29 cellular contexts compared by ENCODE assay signal in genomic region chr16:74922150-74923138, GRCh38.
DNase-seq lines count a peak whose midpoint lies in the region; ATAC-seq, FAIRE-seq and TF ChIP-seq lines count a peak whose summit lies in the region.
"Had no signal": no experiment of that assay in that cellular context is flagged by ENCODE, and none has a peak within 500 bp of the region (broad histone marks: within the 10 kb centered on the region; RNA-seq: fewer than 3 reads in every experiment).

No MANE protein-coding gene starts in this region.

- TF ChIP-seq POLR2A in GM12878 (IDR thresholded peaks at IDR 0.05; ENCODE audit: low read depth, low read length) (no peak), HepG2 (IDR thresholded peaks at IDR 0.05; ENCODE audit: insufficient read depth in 1 of 2, low read depth in 2 of 2, low read length in 2 of 2) (no peak), prostate gland (IDR thresholded peaks at IDR 0.05) (no peak)

- no peaks in the 10 kb centered on the region for H3K9me3 ChIP-seq in OCI-LY7 (ENCODE audit: low read length)
- no peaks in the 10 kb centered on the region for H3K9me3 ChIP-seq in GM12878 (replicated peaks; ENCODE audit: control insufficient read depth, insufficient read depth, low read length)
- H3K9me3 ChIP-seq in HepG2 (ENCODE audit: low read length): no peaks in the 10 kb centered on the region
- no peaks in the 10 kb centered on the region for H3K9me3 ChIP-seq in prostate gland
- H3K9me3 ChIP-seq: psoas muscle, upper lobe of left lung had no signal

- no peak overlapping the region for H3K27ac Mint-ChIP-seq in activated CD8-positive, alpha-beta memory T cell treated with anti-CD3 and anti-CD28 coated beads, Interleukin-2, amount 10 ng/mL, durations not matched to agents 7 days and 5 days
- H3K27ac Mint-ChIP-seq in naive thymus-derived CD8-positive, alpha-beta T cell: peak overlapping the region in 1 of 10 donors; percentile 33

- no peaks in the 10 kb centered on the region for H3K79me2 ChIP-seq in OCI-LY7 (ENCODE audit: insufficient read depth, low read depth, low read length)
- no peaks in the 10 kb centered on the region for H3K79me2 ChIP-seq in GM12878 (ENCODE audit: control insufficient read depth, insufficient read depth, low read length)
- peaks cover 7% of the 10 kb centered on the region for H3K79me2 ChIP-seq in HepG2 (ENCODE audit: insufficient read depth, low read length)

- RAD21 ChIA-PET in GM12878 (lab: Charles Lee; ENCODE audit: unreplicated experiment): interaction anchor here (1.0 kb wide), 1 partner anchor 59 kb away, joined by 4 read pairs; no protein-coding TSS in a partner anchor

- CTCF ChIA-PET in OCI-LY7 (lab: Charles Lee; ENCODE audit: unreplicated experiment): no interaction called here
- CTCF ChIA-PET in GM12878 (lab: Yijun Ruan, JAX): no interaction called here
- CTCF ChIA-PET in HepG2 (lab: Yijun Ruan, JAX; ENCODE audit: low intra/inter-chr PET ratio, low total read pairs): no interaction called here
- CTCF ChIA-PET in activated CD8-positive, alpha-beta memory T cell treated with anti-CD3 and anti-CD28 coated beads, Interleukin-2, amount 10 ng/mL, durations not matched to agents 7 days and 5 days (lab: Charles Lee): no interaction called here

- H3K4me2 ChIP-seq in OCI-LY7 (ENCODE audit: low read length) (no peak overlapping the region), GM12878 (ENCODE audit: control insufficient read depth, insufficient read depth) (no peak overlapping the region), HepG2 (ENCODE audit: low read depth, low read length) (peak overlapping the region; percentile 39; the same call in 1 of the 2 replicates)
- H3K4me2 ChIP-seq: KMS-11 had no signal

- TF ChIP-seq EP300 in GM12878 (IDR thresholded peaks at IDR 0.05; ENCODE audit: borderline replicate concordance in 1 of 2, control insufficient read depth in 1 of 2, low read depth in 2 of 2, low read length in 2 of 2) (no peak), HepG2 (IDR thresholded peaks at IDR 0.05; ENCODE audit: low read depth in 2 of 2, low read length in 2 of 2) (peak in 1 of 2 experiments; percentile 53; a peak in 1 of 4 replicates), HepG2 (CRISPR knock-in tag; IDR thresholded peaks at IDR 0.05; ENCODE audit: borderline replicate concordance) (no peak)

- peaks cover 37% of the 10 kb centered on the region for H3K36me3 Mint-ChIP-seq in activated CD8-positive, alpha-beta memory T cell treated with anti-CD3 and anti-CD28 coated beads, Interleukin-2, amount 10 ng/mL, durations not matched to agents 7 days and 5 days
- peaks cover 23 to 88% (median 50%) of the 10 kb centered on the region in 3 donors for H3K36me3 Mint-ChIP-seq in naive thymus-derived CD8-positive, alpha-beta T cell

- SMC1A ChIA-PET in GM12878 (lab: Charles Lee; ENCODE audit: uncharacterized antibody, unreplicated experiment): no interaction called here

- TF ChIP-seq RAD21 in GM12878 (IDR thresholded peaks at IDR 0.05; ENCODE audit: insufficient read depth, low read depth, low read length) (no peak), HepG2 (CRISPR knock-in tag; IDR thresholded peaks at IDR 0.05) (peak; percentile 26; the same call in 1 of the 2 replicates)

- ATAC-seq in GM12878 (no peak), HepG2 (peak; percentile 76)
- ATAC-seq in activated CD8-positive, alpha-beta memory T cell treated with anti-CD3 and anti-CD28 coated beads, Interleukin-2, amount 10 ng/mL, durations not matched to agents 7 days and 5 days: no peak
- no peak for ATAC-seq in naive thymus-derived CD8-positive, alpha-beta T cell
- ATAC-seq: activated naive CD4-positive, alpha-beta T cell treated with anti-CD3 and anti-CD28 coated beads, Interleukin-2, amount 50 U/mL, for 72 hours; effector memory CD8-positive, alpha-beta T cell; psoas muscle had no signal

- no peaks in the 10 kb centered on the region for H3K27me3 ChIP-seq in GM12878 (replicated peaks in 1 of 2; ENCODE audit: control insufficient read depth in 2 of 2, insufficient read depth in 2 of 2, low read length in 1 of 2)
- H3K27me3 ChIP-seq in HepG2 (ENCODE audit: control insufficient read depth in 1 of 2, insufficient read depth in 2 of 2, low read length in 2 of 2): no peaks in the 10 kb centered on the region
- no peaks in the 10 kb centered on the region for H3K27me3 ChIP-seq in prostate gland (replicated peaks; ENCODE audit: insufficient read depth)
- H3K27me3 ChIP-seq: upper lobe of left lung had no signal

- H3K4me3 Mint-ChIP-seq in activated CD8-positive, alpha-beta memory T cell treated with anti-CD3 and anti-CD28 coated beads, Interleukin-2, amount 10 ng/mL, durations not matched to agents 7 days and 5 days: no peak overlapping the region
- H3K4me3 Mint-ChIP-seq in naive thymus-derived CD8-positive, alpha-beta T cell: no peak overlapping the region
- H3K4me3 Mint-ChIP-seq: effector memory CD8-positive, alpha-beta T cell had no signal

- DNase-seq in OCI-LY7 (ENCODE audit: low spot score) (no peak), GM12878 (ENCODE audit: low read depth, low spot score) (no peak), HepG2 (ENCODE audit: low spot score) (peak; percentile 63), prostate gland (ENCODE audit: low spot score) (peak; percentile 58), GOT3 (lab: John Stamatoyannopoulos, UW) (no peak), HuH-7.5 (ENCODE audit: low spot score) (no peak)
- DNase-seq in activated CD8-positive, alpha-beta memory T cell treated with anti-CD3 and anti-CD28 coated beads, Interleukin-2, amount 10 ng/mL, durations not matched to agents 7 days and 5 days: no peak
- no peak for DNase-seq in naive thymus-derived CD8-positive, alpha-beta T cell
- DNase-seq: activated CD4-positive, alpha-beta T cell treated with anti-CD3 and anti-CD28 coated beads for 4 hours; activated effector memory CD4-positive, alpha-beta T cell treated with Interleukin-2 at 50 U/mL for 16 hours; activated T-cell treated with anti-CD3 and anti-CD28 coated beads, Interleukin-2, amount 50 U/mL, for 1 hour; effector memory CD8-positive, alpha-beta T cell; kidney; mesendoderm; NCI-H1417; NCI-H2029; NCI-H524 treated with DMSO at 0.1 percent for 48 hours; psoas muscle; stimulated activated CD4-positive, alpha-beta T cell treated with anti-CD3 and anti-CD28 coated beads, Interleukin-15, amount 100 ng/mL, for 24 hours; stimulated activated CD4-positive, alpha-beta T cell treated with anti-CD3 and anti-CD28 coated beads, Interleukin-4, amount 100 ng/mL, for 4 hours; SW 1271; T-helper 9 cell; WERI-Rb-1 had no signal

- POLR2A ChIA-PET in OCI-LY7 (lab: Charles Lee) (no interaction called here), GM12878 (lab: Charles Lee) (no interaction called here), HepG2 (lab: Yijun Ruan, JAX) (interaction anchor here (0.7 to 1.4 kb wide), 2 partner anchors 63 to 1431 kb away, joined by 3 to 4 read pairs; partner anchors contain the start of gene WDR59)
- POLR2A ChIA-PET in naive thymus-derived CD8-positive, alpha-beta T cell (lab: Charles Lee): interaction anchor here (0.6 kb wide), 1 partner anchor 8 kb away, joined by 4 read pairs; no protein-coding TSS in a partner anchor

- H3K27ac ChIP-seq in OCI-LY7 (ENCODE audit: low read depth, low read length, poor library complexity, severe bottlenecking) (no peak overlapping the region), GM12878 (ENCODE audit: control insufficient read depth, insufficient read depth) (no peak overlapping the region), HepG2 (ENCODE audit: extremely low read length, insufficient read depth, low read length) (peak overlapping the region; percentile 53), prostate gland (peak overlapping the region; percentile 41 to 49)
- H3K27ac ChIP-seq: coronary artery, KMS-11, psoas muscle, WERI-Rb-1 had no signal

- no peaks in the 10 kb centered on the region for H3K4me1 ChIP-seq in OCI-LY7 (ENCODE audit: insufficient read depth, low read length, poor library complexity, severe bottlenecking)
- no peaks in the 10 kb centered on the region for H3K4me1 ChIP-seq in GM12878 (ENCODE audit: control insufficient read depth, insufficient read depth, low read length)
- H3K4me1 ChIP-seq in HepG2 (ENCODE audit: insufficient read depth, low read length): peaks cover 69% of the 10 kb centered on the region
- no peaks in the 10 kb centered on the region for H3K4me1 ChIP-seq in prostate gland (replicated peaks)
- H3K4me1 ChIP-seq: psoas muscle had no signal

- H4K20me1 ChIP-seq in OCI-LY7 (ENCODE audit: insufficient read depth, low read length): no peaks in the 10 kb centered on the region
- H4K20me1 ChIP-seq in GM12878 (ENCODE audit: control insufficient read depth, insufficient read depth): no peaks in the 10 kb centered on the region
- H4K20me1 ChIP-seq in HepG2 (ENCODE audit: insufficient read depth, low read length): no peaks in the 10 kb centered on the region

- in situ Hi-C loops in GM12878 (cut with MboI) (no loop called here), HepG2 (cut with HindIII; ENCODE audit: extremely low pct_ligation_motif_present, low pct_unique_long_range_greater_than_20kb) (no loop called here)

- no peaks in the 10 kb centered on the region for H3K9me3 Mint-ChIP-seq in activated CD8-positive, alpha-beta memory T cell treated with anti-CD3 and anti-CD28 coated beads, Interleukin-2, amount 10 ng/mL, durations not matched to agents 7 days and 5 days (ENCODE audit: low read depth)
- peaks cover 0 to 5% (median 0%) of the 10 kb centered on the region in 9 donors for H3K9me3 Mint-ChIP-seq in naive thymus-derived CD8-positive, alpha-beta T cell
- H3K9me3 Mint-ChIP-seq: activated naive CD4-positive, alpha-beta T cell treated with anti-CD3 and anti-CD28 coated beads, Interleukin-2, amount 50 U/mL, for 72 hours; effector memory CD8-positive, alpha-beta T cell had no signal

- no peak for FAIRE-seq in GM12878 (lab: Jason Lieb, UNC)
- peak; percentile 66 for FAIRE-seq in HepG2 (lab: Jason Lieb, UNC)
- FAIRE-seq: H1, kidney, RCC 7860 had no signal

- intact Hi-C loops in OCI-LY7 (cut with micrococcal nuclease; ENCODE audit: unreplicated experiment) (no loop called here), GM12878 (cut with micrococcal nuclease; ENCODE audit: unreplicated experiment) (no loop called here), HepG2 (cut with micrococcal nuclease; ENCODE audit: unreplicated experiment) (no loop called here), prostate gland (cut with DNase I) (no loop called here)

- H3K9ac ChIP-seq in GM12878 (ENCODE audit: control insufficient read depth, insufficient read depth, low read length) (no peak overlapping the region), HepG2 (ENCODE audit: insufficient read depth, low read depth, low read length) (no peak overlapping the region)
- H3K9ac ChIP-seq: KMS-11 had no signal

- TF ChIP-seq CTCF in OCI-LY7 (conservative IDR thresholded peaks at IDR 0.05; ENCODE audit: low read length) (no peak), GM12878 (IDR thresholded peaks at IDR 0.05 in 2 of 3, conservative IDR thresholded peaks at IDR 0.05 in 1 of 3; ENCODE audit: control insufficient read depth in 2 of 3, extremely low read depth in 1 of 3, insufficient read depth in 1 of 3, low read depth in 3 of 3, low read length in 3 of 3) (no peak), HepG2 (CRISPR knock-in tag; IDR thresholded peaks at IDR 0.05) (no peak), prostate gland (IDR thresholded peaks at IDR 0.05) (peak in 1 of 4 experiments; percentile 3)

- H3K4me3 ChIP-seq in OCI-LY7 (ENCODE audit: low read depth, low read length, poor library complexity, severe bottlenecking): no peak overlapping the region
- H3K4me3 ChIP-seq in GM12878: no peak overlapping the region
- H3K4me3 ChIP-seq in HepG2 (replicated peaks in 1 of 3; ENCODE audit: insufficient read depth in 1 of 3, low read depth in 2 of 3, low read length in 3 of 3): no peak overlapping the region; a peak in 1 of 6 replicates
- H3K4me3 ChIP-seq in prostate gland: no peak overlapping the region
- H3K4me3 ChIP-seq: coronary artery, psoas muscle, upper lobe of left lung had no signal

- no peaks in the 10 kb centered on the region for H3K27me3 Mint-ChIP-seq in activated CD8-positive, alpha-beta memory T cell treated with anti-CD3 and anti-CD28 coated beads, Interleukin-2, amount 10 ng/mL, durations not matched to agents 7 days and 5 days
- no peaks in the 10 kb centered on the region for H3K27me3 Mint-ChIP-seq in naive thymus-derived CD8-positive, alpha-beta T cell
- H3K27me3 Mint-ChIP-seq: effector memory CD8-positive, alpha-beta T cell had no signal

- 88% methylated on average over 11 of the region's 11 CpGs for WGBS in GM12878 (ENCODE audit: insufficient coverage, insufficient replicate concordance, low lambda C conversion rate, missing lambda C conversion rate)
- WGBS in HepG2 (ENCODE audit: low lambda C conversion rate): 42% methylated on average over 11 of the region's 11 CpGs
- WGBS in prostate gland: 33% methylated on average over 11 of the region's 11 CpGs

- TSS peak; percentile 41 for BruUV-seq in OCI-LY7 (replicated peaks; lab: Mats Ljungman, UMichigan)
- TSS peak; percentile 32 for BruUV-seq in GM12878 (replicated peaks; lab: Mats Ljungman, UMichigan)
- TSS peak; percentile 44 for BruUV-seq in HepG2 (replicated peaks; lab: Mats Ljungman, UMichigan)

- no peaks in the 10 kb centered on the region for H3K4me1 Mint-ChIP-seq in activated CD8-positive, alpha-beta memory T cell treated with anti-CD3 and anti-CD28 coated beads, Interleukin-2, amount 10 ng/mL, durations not matched to agents 7 days and 5 days
- no peaks in the 10 kb centered on the region for H3K4me1 Mint-ChIP-seq in naive thymus-derived CD8-positive, alpha-beta T cell

- H2AFZ ChIP-seq in OCI-LY7 (ENCODE audit: low read length): no peak overlapping the region
- no peak overlapping the region for H2AFZ ChIP-seq in GM12878 (ENCODE audit: control insufficient read depth, low read depth, low read length)
- no peak overlapping the region for H2AFZ ChIP-seq in HepG2 (ENCODE audit: low read length)

- H3K36me3 ChIP-seq in OCI-LY7 (ENCODE audit: insufficient read depth, low read length) (peaks cover 56% of the 10 kb centered on the region), GM12878 (ENCODE audit: control insufficient read depth in 2 of 2, insufficient read depth in 2 of 2, low read length in 1 of 2) (peaks cover 2 to 15% of the 10 kb centered on the region in 2 experiments), HepG2 (replicated peaks in 1 of 2; ENCODE audit: control insufficient read depth in 1 of 2, insufficient read depth in 2 of 2, low read length in 2 of 2) (peaks cover 21 to 57% of the 10 kb centered on the region in 2 experiments), prostate gland (no peaks in the 10 kb centered on the region)

- H3K9me2 ChIP-seq in OCI-LY7 (ENCODE audit: insufficient read depth, low read length): no peaks in the 10 kb centered on the region

Comparison
In these comparisons a context has a peak if more than half of its experiments do, and no peak if none do; other contexts are left out.
1. DNase-seq: peak in HepG2 (single experiment) and prostate gland (single experiment); none in OCI-LY7 (single experiment), GM12878 (single experiment), activated CD8-positive, alpha-beta memory T cell treated with anti-CD3 and anti-CD28 coated beads, Interleukin-2, amount 10 ng/mL, durations not matched to agents 7 days and 5 days (single experiment), GOT3 (single experiment), HuH-7.5 (single experiment) and naive thymus-derived CD8-positive, alpha-beta T cell (0 of 10).
2. H3K27ac ChIP-seq: peak in HepG2 (single experiment) and prostate gland (2 of 2); none in OCI-LY7 (single experiment) and GM12878 (single experiment).
3. POLR2A ChIA-PET loops: an anchor here in HepG2 (0.7 to 1.4 kb wide) and naive thymus-derived CD8-positive, alpha-beta T cell (0.6 kb wide); none called in OCI-LY7 and GM12878.